14 cellular contexts compared by ENCODE assay signal in genomic region chr4:98803287-98803677, GRCh38.
A peak's percentile ranks its signal among the peaks of the same experiment; 100 is the strongest.
DNase-seq lines count a peak whose midpoint lies in the region; ATAC-seq and TF ChIP-seq lines count a peak whose summit lies in the region.
"Had no signal": no experiment of that assay in that cellular context is flagged by ENCODE, and none has a peak within 500 bp of the region (broad histone marks: within the 10 kb centered on the region; RNA-seq: fewer than 3 reads in every experiment).

No MANE protein-coding gene starts in this region.

- no peak for TF ChIP-seq CTCF in NB4 (IDR thresholded peaks at IDR 0.05; ENCODE audit: low read depth, low read length)

- no peak overlapping the region for H3K4me3 Mint-ChIP-seq in stimulated activated memory B cell treated with anti-CD40 and anti-IgM and Interleukin-4, amounts not matched to agents 10 μg/mL and 1 μg/mL and 100 μg/mL, for 72 hours
- H3K4me3 Mint-ChIP-seq: CD8-positive, alpha-beta memory T cell; HFFc6 had no signal

- no peaks in the 10 kb centered on the region for H3K36me3 ChIP-seq in HAP-1 (replicated peaks)
- H3K36me3 ChIP-seq: BLaER1 had no signal

- no peaks in the 10 kb centered on the region for H3K4me1 ChIP-seq in HAP-1
- H3K4me1 ChIP-seq: A549, BLaER1 had no signal

- peak; percentile 47 for DNase-seq in COR-L47 (lab: John Stamatoyannopoulos, UW)
- DNase-seq in NB4 (ENCODE audit: low read depth), result peak; percentile 28
- no peak for DNase-seq in G401 (ENCODE audit: low spot score)
- no peak for DNase-seq in posterior cingulate gyrus
- no peak for DNase-seq in HAP-1 (ENCODE audit: low spot score in 2 of 2)
- DNase-seq: CD8-positive, alpha-beta memory T cell; DMS79; HCEC 1CT; HFFc6 had no signal

- H3K27me3 ChIP-seq in HAP-1 (ENCODE audit: low read depth), result no peaks in the 10 kb centered on the region
- H3K27me3 ChIP-seq: BLaER1 had no signal

- peak; percentile 38 for ATAC-seq in esophagus mucosa
- peak; percentile 20 for ATAC-seq in stimulated activated memory B cell treated with anti-CD40 and anti-IgM and Interleukin-4, amounts not matched to agents 10 μg/mL and 1 μg/mL and 100 μg/mL, for 72 hours
- ATAC-seq: A549, HepG2 had no signal

- TF ChIP-seq POLR2A in NB4 (IDR thresholded peaks at IDR 0.05; ENCODE audit: extremely low read depth, insufficient read length), result no peak

- H3K9me3 ChIP-seq in HAP-1, result no peaks in the 10 kb centered on the region
- H3K9me3 ChIP-seq: A549, BLaER1 had no signal

- no peak overlapping the region for H3K27ac Mint-ChIP-seq in stimulated activated memory B cell treated with anti-CD40 and anti-IgM and Interleukin-4, amounts not matched to agents 10 μg/mL and 1 μg/mL and 100 μg/mL, for 72 hours
- H3K27ac Mint-ChIP-seq: CD8-positive, alpha-beta memory T cell; HFFc6 had no signal

- in situ Hi-C loops in G401 (cut with HindIII; ENCODE audit: low sequenced_read_pairs), result no loop called here
- in situ Hi-C loops in HAP-1 (cut with MboI; ENCODE audit: low sequenced_read_pairs), result no loop called here

- intact Hi-C loops in posterior cingulate gyrus (cut with DNase I), result no loop called here

- H3K4me3 ChIP-seq in NB4 (ENCODE audit: low read depth, low read length), result no peak overlapping the region
- H3K4me3 ChIP-seq in HAP-1, result no peak overlapping the region
- H3K4me3 ChIP-seq: A549, BLaER1 had no signal

- H3K36me3 Mint-ChIP-seq in stimulated activated memory B cell treated with anti-CD40 and anti-IgM and Interleukin-4, amounts not matched to agents 10 μg/mL and 1 μg/mL and 100 μg/mL, for 72 hours, result peaks cover 4% of the 10 kb centered on the region

- H3K27me3 Mint-ChIP-seq in stimulated activated memory B cell treated with anti-CD40 and anti-IgM and Interleukin-4, amounts not matched to agents 10 μg/mL and 1 μg/mL and 100 μg/mL, for 72 hours, result peaks cover 8% of the 10 kb centered on the region

- H3K9me3 Mint-ChIP-seq in stimulated activated memory B cell treated with anti-CD40 and anti-IgM and Interleukin-4, amounts not matched to agents 10 μg/mL and 1 μg/mL and 100 μg/mL, for 72 hours, result no peaks in the 10 kb centered on the region
- H3K9me3 Mint-ChIP-seq: CD8-positive, alpha-beta memory T cell; HFFc6 had no signal

- H3K4me1 Mint-ChIP-seq in stimulated activated memory B cell treated with anti-CD40 and anti-IgM and Interleukin-4, amounts not matched to agents 10 μg/mL and 1 μg/mL and 100 μg/mL, for 72 hours, result no peaks in the 10 kb centered on the region
- H3K4me1 Mint-ChIP-seq: CD8-positive, alpha-beta memory T cell had no signal

Comparison
In these comparisons a context has a peak if more than half of its experiments do, and no peak if none do; other contexts are left out.
1. DNase-seq: peak in COR-L47 (single experiment) and NB4 (single experiment); none in G401 (single experiment), posterior cingulate gyrus (0 of 10) and HAP-1 (0 of 2).